In genomic region chr3:126342211-126342610, GRCh38 we compare ENCODE assay signal across 21 cellular contexts. TPM values are rescaled to one million over a fixed set of nuclear protein-coding genes. Genes with fewer than 3 reads are reported as not detected.
DNase-seq lines count a peak whose midpoint lies in the region; ATAC-seq and TF ChIP-seq lines count a peak whose summit lies in the region.
"Had no signal": no experiment of that assay in that cellular context is flagged by ENCODE, and none has a peak within 500 bp of the region (broad histone marks: within the 10 kb centered on the region; RNA-seq: fewer than 3 reads in every experiment).

No MANE protein-coding gene starts in this region.

- CTCF ChIA-PET in GM10248 (lab: Yijun Ruan, JAX), result no interaction called here

- intact Hi-C loops in adrenal gland (cut with DNase I), result no loop called here
- intact Hi-C loops in testis (cut with DNase I; ENCODE audit: low total_unique reads), result no loop called here

- no peak for TF ChIP-seq RAD21 in liver (IDR thresholded peaks at IDR 0.05)

- H3K36me3 ChIP-seq in adrenal gland (replicated peaks in 1 of 2) (no peaks in the 10 kb centered on the region), liver (ENCODE audit: control insufficient read depth in 4 of 4, insufficient read depth in 3 of 4, low read depth in 1 of 4, low read length in 3 of 4) (peaks cover 4 to 20% (median 9%) of the 10 kb centered on the region in 4 donors), testis (ENCODE audit: low read depth, missing control alignments) (no peaks in the 10 kb centered on the region), gastroesophageal sphincter (peaks cover 0 to 73% of the 10 kb centered on the region in 2 donors)

- peak; percentile 21 for DNase-seq in activated CD4-positive, CD25-positive, alpha-beta regulatory T cell treated with anti-CD3 and anti-CD28 coated beads, Interleukin-2, amount 50 U/mL, for 72 hours
- DNase-seq in adrenal gland (peak in 4 of 7 donors; percentile 3 to 29 (median 8)), testis (peak; percentile 15), HuH-7.5 (ENCODE audit: low spot score) (no peak), GM10248 (ENCODE audit: extremely low spot score) (no peak)
- DNase-seq: activated CD8-positive, alpha-beta T cell treated with anti-CD3 and anti-CD28 coated beads for 36 hours; CD4-positive, alpha-beta memory T cell; central memory CD4-positive, alpha-beta T cell; nucleus accumbens; stimulated activated CD4-positive, alpha-beta T cell treated with anti-CD3 and anti-CD28 coated beads, Interleukin-12 subunit alpha, Interleukin-12 subunit beta, amount 100 ng/mL, for 4 hours; stimulated activated CD4-positive, alpha-beta T cell treated with anti-CD3 and anti-CD28 coated beads, Interleukin-4, amount 100 ng/mL, for 24 hours; stimulated activated naive B cell treated with anti-CD40 and anti-IgM and Interleukin-4, amounts not matched to agents 10 μg/mL and 1 μg/mL and 100 μg/mL, for 72 hours had no signal

- H3K9me3 ChIP-seq in adrenal gland (replicated peaks in 1 of 3), result no peaks in the 10 kb centered on the region
- H3K9me3 ChIP-seq in liver (ENCODE audit: control insufficient read depth in 4 of 4, low read length in 3 of 4), result no peaks in the 10 kb centered on the region
- H3K9me3 ChIP-seq in testis, result no peaks in the 10 kb centered on the region
- no peaks in the 10 kb centered on the region for H3K9me3 ChIP-seq in gastroesophageal sphincter

- TF ChIP-seq CTCF in adrenal gland (IDR thresholded peaks at IDR 0.05), result no peak
- TF ChIP-seq CTCF in liver (IDR thresholded peaks at IDR 0.05; ENCODE audit: low read depth, low read length, missing input control), result no peak
- TF ChIP-seq CTCF in testis (IDR thresholded peaks at IDR 0.05), result no peak
- no peak for TF ChIP-seq CTCF in gastroesophageal sphincter (IDR thresholded peaks at IDR 0.05)
- no peak for TF ChIP-seq CTCF in GM10248 (IDR thresholded peaks at IDR 0.05; ENCODE audit: control extremely low read depth, extremely low read depth, low read depth, missing control alignments)

- H3K27me3 ChIP-seq in adrenal gland (no peaks in the 10 kb centered on the region), liver (ENCODE audit: control insufficient read depth in 4 of 4, insufficient read depth in 4 of 4, low read length in 3 of 4) (no peaks in the 10 kb centered on the region), testis (no peaks in the 10 kb centered on the region), gastroesophageal sphincter (no peaks in the 10 kb centered on the region)

- POLR2A ChIA-PET in GM10248 (lab: Yijun Ruan, JAX), result no interaction called here

- TF ChIP-seq POLR2A in adrenal gland (IDR thresholded peaks at IDR 0.05) (no peak), testis (IDR thresholded peaks at IDR 0.05) (no peak), gastroesophageal sphincter (IDR thresholded peaks at IDR 0.05) (no peak)

- TF ChIP-seq EP300 in gastroesophageal sphincter (IDR thresholded peaks at IDR 0.05), result no peak

- H3K9ac ChIP-seq in liver (ENCODE audit: low read depth in 1 of 2, low read length in 2 of 2), result peak overlapping the region in 1 of 2 donors; percentile 65

- ATAC-seq in activated CD4-positive, CD25-positive, alpha-beta regulatory T cell treated with anti-CD3 and anti-CD28 coated beads, Interleukin-2, amount 50 U/mL, for 24 hours, result no peak
- no peak for ATAC-seq in gastroesophageal sphincter
- ATAC-seq: activated CD8-positive, alpha-beta T cell treated with anti-CD3 and anti-CD28 coated beads for 36 hours; activated naive CD4-positive, alpha-beta T cell treated with anti-CD3 and anti-CD28 coated beads, Interleukin-2, amount 50 U/mL, for 72 hours; stimulated activated naive B cell treated with anti-CD40 and anti-IgM and Interleukin-4, amounts not matched to agents 10 μg/mL and 1 μg/mL and 100 μg/mL, for 72 hours had no signal

- H3K4me1 ChIP-seq in adrenal gland (replicated peaks in 1 of 2) (no peaks in the 10 kb centered on the region), liver (ENCODE audit: control insufficient read depth in 4 of 4, insufficient read depth in 4 of 4, low read length in 3 of 4) (peaks cover 20 to 71% (median 57%) of the 10 kb centered on the region in 4 donors), testis (peaks cover 13% of the 10 kb centered on the region), gastroesophageal sphincter (peaks cover 0 to 67% (median 3%) of the 10 kb centered on the region in 3 donors)

- WGBS in adrenal gland, 4 donors, result 87 to 97% (median 90%) methylated on average over 9 of the region's 9 CpGs
- WGBS in liver, result 65% methylated on average over 9 of the region's 9 CpGs
- WGBS in testis, 2 donors, result 74 to 75% methylated on average over 8 to 9 of the region's 9 CpGs
- WGBS in gastroesophageal sphincter (ENCODE audit: low coverage in 1 of 2), 2 donors, result 67 to 78% methylated on average over 2 to 4 of the region's 9 CpGs

- H3K4me3 ChIP-seq in adrenal gland (no peak overlapping the region), liver (ENCODE audit: low read depth in 1 of 3, low read length in 3 of 3) (no peak overlapping the region), testis (no peak overlapping the region), gastroesophageal sphincter (no peak overlapping the region)
- H3K4me3 ChIP-seq: K562 had no signal

- H3K27ac ChIP-seq in adrenal gland, result no peak overlapping the region
- peak overlapping the region; percentile 90 to 97 for H3K27ac ChIP-seq in liver (ENCODE audit: low read depth in 1 of 2, low read length in 2 of 2)
- peak overlapping the region in 1 of 2 donors; percentile 64 for H3K27ac ChIP-seq in testis
- peak overlapping the region in 1 of 4 donors; percentile 19 for H3K27ac ChIP-seq in gastroesophageal sphincter
- H3K27ac ChIP-seq: 22Rv1 had no signal

TF ChIP-seq in liver, 16 proteins besides CTCF, POLR2A, EP300 and RAD21 (continues in another document):
- TF ChIP-seq FOXA2 (IDR thresholded peaks at IDR 0.05) (no peak), TAF1 (conservative IDR thresholded peaks at IDR 0.05) (no peak), EGR1 (IDR thresholded peaks at IDR 0.05; ENCODE audit: low read depth in 2 of 2) (no peak), ATF3 (IDR thresholded peaks at IDR 0.05) (no peak), NR2F2 (IDR thresholded peaks at IDR 0.05) (no peak), YY1 (IDR thresholded peaks at IDR 0.05) (no peak), FOXA1 (IDR thresholded peaks at IDR 0.05) (no peak), JUND (IDR thresholded peaks at IDR 0.05) (no peak), RXRA (IDR thresholded peaks at IDR 0.05) (no peak), SP1 (IDR thresholded peaks at IDR 0.05) (no peak), HNF4G (IDR thresholded peaks at IDR 0.05) (no peak), ZBTB33 (IDR thresholded peaks at IDR 0.05) (no peak)
- TF ChIP-seq, protein P1, sequence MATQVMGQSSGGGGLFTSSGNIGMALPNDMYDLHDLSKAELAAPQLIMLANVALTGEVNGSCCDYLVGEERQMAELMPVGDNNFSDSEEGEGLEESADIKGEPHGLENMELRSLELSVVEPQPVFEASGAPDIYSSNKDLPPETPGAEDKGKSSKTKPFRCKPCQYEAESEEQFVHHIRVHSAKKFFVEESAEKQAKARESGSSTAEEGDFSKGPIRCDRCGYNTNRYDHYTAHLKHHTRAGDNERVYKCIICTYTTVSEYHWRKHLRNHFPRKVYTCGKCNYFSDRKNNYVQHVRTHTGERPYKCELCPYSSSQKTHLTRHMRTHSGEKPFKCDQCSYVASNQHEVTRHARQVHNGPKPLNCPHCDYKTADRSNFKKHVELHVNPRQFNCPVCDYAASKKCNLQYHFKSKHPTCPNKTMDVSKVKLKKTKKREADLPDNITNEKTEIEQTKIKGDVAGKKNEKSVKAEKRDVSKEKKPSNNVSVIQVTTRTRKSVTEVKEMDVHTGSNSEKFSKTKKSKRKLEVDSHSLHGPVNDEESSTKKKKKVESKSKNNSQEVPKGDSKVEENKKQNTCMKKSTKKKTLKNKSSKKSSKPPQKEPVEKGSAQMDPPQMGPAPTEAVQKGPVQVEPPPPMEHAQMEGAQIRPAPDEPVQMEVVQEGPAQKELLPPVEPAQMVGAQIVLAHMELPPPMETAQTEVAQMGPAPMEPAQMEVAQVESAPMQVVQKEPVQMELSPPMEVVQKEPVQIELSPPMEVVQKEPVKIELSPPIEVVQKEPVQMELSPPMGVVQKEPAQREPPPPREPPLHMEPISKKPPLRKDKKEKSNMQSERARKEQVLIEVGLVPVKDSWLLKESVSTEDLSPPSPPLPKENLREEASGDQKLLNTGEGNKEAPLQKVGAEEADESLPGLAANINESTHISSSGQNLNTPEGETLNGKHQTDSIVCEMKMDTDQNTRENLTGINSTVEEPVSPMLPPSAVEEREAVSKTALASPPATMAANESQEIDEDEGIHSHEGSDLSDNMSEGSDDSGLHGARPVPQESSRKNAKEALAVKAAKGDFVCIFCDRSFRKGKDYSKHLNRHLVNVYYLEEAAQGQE (IDR thresholded peaks at IDR 0.05), result no peak

RNA-seq across cellular contexts. Expression of gene KLF15, which starts 15.0 kb away (rescaled TPM):
- total RNA-seq in adrenal gland, result 10 to 100 TPM in 7 of 8 donors, 1 to 10 TPM in 1; 6.1 to 22.4 (median 13.6) TPM
- 10 to 100 TPM in 1 of 3 donors, 1 to 10 TPM in 2; 3.6 to 10.8 (median 8.3) TPM for polyA plus RNA-seq in adrenal gland
- 100 to 1,000 TPM in 1 of 2 donors, 10 to 100 TPM in 1; 21.4 to 103 TPM for total RNA-seq in liver
- polyA plus RNA-seq in liver, result 10 to 100 TPM; 27.6 to 71.0 TPM
- total RNA-seq in testis, result 10 to 100 TPM; 32.0 to 36.1 TPM
- polyA plus RNA-seq in testis (ENCODE audit: insufficient read depth, low read depth, low replicate concordance), result 8.5 TPM
- 100 to 1,000 TPM in 1 of 4 donors, 10 to 100 TPM in 3; 69.5 to 110 (median 94.0) TPM for total RNA-seq in gastroesophageal sphincter
- polyA plus RNA-seq: CD4-positive, alpha-beta memory T cell had no signal

RNA-seq across cellular contexts. Expression of gene CFAP100, which starts 52.5 kb away (rescaled TPM):
- total RNA-seq in adrenal gland (not detected), liver (not detected), testis (10 to 100 TPM; 21.4 to 56.2 TPM), gastroesophageal sphincter (not detected)
- polyA plus RNA-seq in adrenal gland (not detected), liver (not detected), testis (ENCODE audit: insufficient read depth, low read depth, low replicate concordance) (74.2 TPM)
- total RNA-seq: activated CD8-positive, alpha-beta T cell treated with anti-CD3 and anti-CD28 coated beads for 36 hours; activated naive CD4-positive, alpha-beta T cell treated with anti-CD3 and anti-CD28 coated beads, Interleukin-2, amount 50 U/mL, for 72 hours; astrocyte; CD4-positive, alpha-beta memory T cell; dermis microvascular lymphatic vessel endothelial cell; K562; MCF 10A had no signal
- polyA plus RNA-seq: CD4-positive, alpha-beta memory T cell; K562 had no signal

Comparison
In these comparisons a context has a peak if more than half of its experiments do, and no peak if none do; other contexts are left out.
1. DNase-seq: peak in activated CD4-positive, CD25-positive, alpha-beta regulatory T cell treated with anti-CD3 and anti-CD28 coated beads, Interleukin-2, amount 50 U/mL, for 72 hours (single experiment), adrenal gland (4 of 7) and testis (single experiment); none in HuH-7.5 (single experiment) and GM10248 (single experiment).
2. H3K27ac ChIP-seq: peak in liver (2 of 2); none in adrenal gland (0 of 5).
3. RNA of gene CFAP100, which starts 52.5 kb away (total RNA-seq): 21.4 to 56.2 TPM in testis; not detected in adrenal gland, not detected in liver and not detected in gastroesophageal sphincter; every median in the first group is over 10 times any median in the second.